29 cellular contexts compared by ENCODE assay signal in genomic region chr14:51622376-51622775, GRCh38.
"Had no signal": no experiment of that assay in that cellular context is flagged by ENCODE, and none has a peak within 500 bp of the region (broad histone marks: within the 10 kb centered on the region; RNA-seq: fewer than 3 reads in every experiment).

No MANE protein-coding gene starts in this region.

- H3K9me3 Mint-ChIP-seq: immature natural killer cell; stimulated activated naive B cell treated with anti-CD40 and anti-IgM and Interleukin-4, amounts not matched to agents 10 μg/mL and 1 μg/mL and 100 μg/mL, for 72 hours had no signal

- H3K9me3 ChIP-seq: left lung, lower lobe of right lung, pancreas, prostate gland, stomach, testis, thyroid gland, transverse colon, upper lobe of right lung had no signal

- H3K4me1 ChIP-seq: left lung, lower lobe of right lung, pancreas, prostate gland, thyroid gland, transverse colon, upper lobe of right lung had no signal

- DNase-seq: hypothalamus; immature natural killer cell; kidney; left colon; left lung; lower lobe of right lung; mammary epithelial cell; mesenchymal stem cell; naive thymus-derived CD8-positive, alpha-beta T cell; nucleus accumbens; pancreas; retina; right cardiac atrium; stimulated activated CD4-positive, alpha-beta T cell treated with anti-CD3 and anti-CD28 coated beads, Interleukin-12 subunit alpha, Interleukin-12 subunit beta, amount 100 ng/mL, for 4 hours; stimulated activated CD4-positive, alpha-beta T cell treated with anti-CD3 and anti-CD28 coated beads, Interleukin-15, amount 100 ng/mL, for 24 hours; stimulated activated CD4-positive, alpha-beta T cell treated with anti-CD3 and anti-CD28 coated beads, Interleukin-2, amount 100 ng/mL, for 24 hours; stimulated activated CD4-positive, alpha-beta T cell treated with anti-CD3 and anti-CD28 coated beads, Interleukin-4, amount 100 ng/mL, for 1 hour; stimulated activated naive B cell treated with anti-CD40 and anti-IgM and Interleukin-4, amounts not matched to agents 10 μg/mL and 1 μg/mL and 100 μg/mL, for 72 hours; stimulated activated naive CD8-positive, alpha-beta T cell treated with anti-CD3 and anti-CD28 coated beads, Interleukin-15, Interleukin-2, amounts not matched to agents 100 U/mL and 50 U/mL, for 24 hours; stomach; testis; thyroid gland; upper lobe of right lung had no signal

- ATAC-seq: left colon; left lung; lower lobe of right lung; naive thymus-derived CD8-positive, alpha-beta T cell; pancreas; right cardiac atrium; sciatic nerve; stimulated activated naive B cell treated with anti-CD40 and anti-IgM and Interleukin-4, amounts not matched to agents 10 μg/mL and 1 μg/mL and 100 μg/mL, for 72 hours; stimulated activated naive CD8-positive, alpha-beta T cell treated with anti-CD3 and anti-CD28 coated beads, Interleukin-15, Interleukin-2, amounts not matched to agents 100 U/mL and 50 U/mL, for 24 hours; upper lobe of right lung had no signal

- H3K27ac ChIP-seq: left lung, lower lobe of right lung, pancreas, prostate gland, skin epidermis, stomach, testis, thyroid gland, transverse colon, upper lobe of right lung had no signal

- H3K27me3 ChIP-seq: left lung, pancreas, stomach, testis, thyroid gland, transverse colon, upper lobe of right lung had no signal

- H3K27ac Mint-ChIP-seq: immature natural killer cell; naive thymus-derived CD8-positive, alpha-beta T cell; nephron; stimulated activated naive B cell treated with anti-CD40 and anti-IgM and Interleukin-4, amounts not matched to agents 10 μg/mL and 1 μg/mL and 100 μg/mL, for 72 hours had no signal

- H3K4me3 Mint-ChIP-seq: immature natural killer cell; naive thymus-derived CD8-positive, alpha-beta T cell; nephron; neural crest cell; stimulated activated naive B cell treated with anti-CD40 and anti-IgM and Interleukin-4, amounts not matched to agents 10 μg/mL and 1 μg/mL and 100 μg/mL, for 72 hours had no signal

- H3K36me3 ChIP-seq: left lung, lower lobe of right lung, pancreas, prostate gland, stomach, thyroid gland, transverse colon, upper lobe of right lung had no signal

- H3K36me3 Mint-ChIP-seq: naive thymus-derived CD8-positive, alpha-beta T cell; stimulated activated naive B cell treated with anti-CD40 and anti-IgM and Interleukin-4, amounts not matched to agents 10 μg/mL and 1 μg/mL and 100 μg/mL, for 72 hours had no signal

- H3K4me3 ChIP-seq: left lung, lower lobe of right lung, pancreas, prostate gland, skin epidermis, stomach, testis, thyroid gland, transverse colon, upper lobe of right lung had no signal
